Comparison of ENCODE assay signal across 10 cellular contexts in genomic region chr22:24482586-24482985, GRCh38. TPM values are rescaled to one million over a fixed set of nuclear protein-coding genes. Genes with fewer than 3 reads are reported as not detected.
DNase-seq lines count a peak whose midpoint lies in the region; TF ChIP-seq lines count a peak whose summit lies in the region.
"Had no signal": no experiment of that assay in that cellular context is flagged by ENCODE, and none has a peak within 500 bp of the region (broad histone marks: within the 10 kb centered on the region; RNA-seq: fewer than 3 reads in every experiment).

No MANE protein-coding gene starts in this region.

- peak; percentile 76 for DNase-seq in GM04503 (ENCODE audit: low read depth)
- DNase-seq in NCI-H2227 treated with DMSO at 0.1 percent for 48 hours (lab: John Stamatoyannopoulos, UW): peak; percentile 59
- peak; percentile 70 to 81 for DNase-seq in cardiac fibroblast (ENCODE audit: low read depth in 2 of 2)
- DNase-seq in osteoblast (ENCODE audit: insufficient read length, low spot score, missing footprints): no peak
- no peak for DNase-seq in activated naive CD4-positive, alpha-beta T cell treated with anti-CD3 and anti-CD28 coated beads, Interleukin-2, amount 10 ng/mL, durations not matched to agents 7 days and 5 days
- DNase-seq in T-helper 2 cell: no peak
- DNase-seq in hepatic stellate cell (ENCODE audit: low spot score): no peak
- no peak for DNase-seq in posterior cingulate gyrus
- DNase-seq: T-cell had no signal

- H3K4me2 ChIP-seq in osteoblast (ENCODE audit: insufficient read depth, low read length): peak overlapping the region; percentile 48

- CTCF ChIA-PET in activated naive CD4-positive, alpha-beta T cell treated with anti-CD3 and anti-CD28 coated beads, Interleukin-2, amount 10 ng/mL, durations not matched to agents 7 days and 5 days (lab: Charles Lee): interaction anchor here (2.1 kb wide), 1 partner anchor 9 kb away, joined by 12 read pairs; no protein-coding TSS in a partner anchor

- intact Hi-C loops in posterior cingulate gyrus (cut with DNase I): no loop called here

- H3K9me3 Mint-ChIP-seq in activated naive CD4-positive, alpha-beta T cell treated with anti-CD3 and anti-CD28 coated beads, Interleukin-2, amount 10 ng/mL, durations not matched to agents 7 days and 5 days: no peaks in the 10 kb centered on the region
- H3K9me3 Mint-ChIP-seq: T-cell had no signal

- peaks cover 31% of the 10 kb centered on the region for H3K4me1 ChIP-seq in osteoblast (ENCODE audit: insufficient read depth, low read length)

- no peaks in the 10 kb centered on the region for H3K27me3 ChIP-seq in osteoblast (ENCODE audit: insufficient read depth, low read length)

- H3K27ac ChIP-seq in osteoblast (ENCODE audit: low read depth, low read length): no peak overlapping the region

- H3K4me3 ChIP-seq in cardiac fibroblast (replicated peaks in 1 of 2; ENCODE audit: low read depth in 2 of 2, low read length in 2 of 2): no peak overlapping the region
- no peak overlapping the region for H3K4me3 ChIP-seq in osteoblast (ENCODE audit: insufficient read depth, low read length)
- H3K4me3 ChIP-seq: lung had no signal

- TF ChIP-seq CTCF in cardiac fibroblast (IDR thresholded peaks at IDR 0.05; ENCODE audit: low read depth, low read length): no peak
- no peak for TF ChIP-seq CTCF in osteoblast (IDR thresholded peaks at IDR 0.05; ENCODE audit: extremely low read depth, low read depth, low read length)

- H3K36me3 ChIP-seq in osteoblast (ENCODE audit: insufficient read depth, low read length): no peaks in the 10 kb centered on the region

- H3K27me3 Mint-ChIP-seq in activated naive CD4-positive, alpha-beta T cell treated with anti-CD3 and anti-CD28 coated beads, Interleukin-2, amount 10 ng/mL, durations not matched to agents 7 days and 5 days: peaks cover 11% of the 10 kb centered on the region
- H3K27me3 Mint-ChIP-seq: T-cell had no signal

- H3K27ac Mint-ChIP-seq in activated naive CD4-positive, alpha-beta T cell treated with anti-CD3 and anti-CD28 coated beads, Interleukin-2, amount 10 ng/mL, durations not matched to agents 7 days and 5 days: no peak overlapping the region

- no peak overlapping the region for H3K4me3 Mint-ChIP-seq in activated naive CD4-positive, alpha-beta T cell treated with anti-CD3 and anti-CD28 coated beads, Interleukin-2, amount 10 ng/mL, durations not matched to agents 7 days and 5 days
- H3K4me3 Mint-ChIP-seq: T-cell had no signal

- H2AFZ ChIP-seq in osteoblast (ENCODE audit: low read length): no peak overlapping the region

- peaks cover 7% of the 10 kb centered on the region for H3K4me1 Mint-ChIP-seq in activated naive CD4-positive, alpha-beta T cell treated with anti-CD3 and anti-CD28 coated beads, Interleukin-2, amount 10 ng/mL, durations not matched to agents 7 days and 5 days

- no peaks in the 10 kb centered on the region for H3K9me3 ChIP-seq in osteoblast (ENCODE audit: low read depth, low read length)

- H4K20me1 ChIP-seq in osteoblast (ENCODE audit: insufficient read depth, low read length): no peaks in the 10 kb centered on the region

- H3K79me2 ChIP-seq in osteoblast (ENCODE audit: insufficient read depth, low read length): no peaks in the 10 kb centered on the region

- H3K36me3 Mint-ChIP-seq in activated naive CD4-positive, alpha-beta T cell treated with anti-CD3 and anti-CD28 coated beads, Interleukin-2, amount 10 ng/mL, durations not matched to agents 7 days and 5 days: no peaks in the 10 kb centered on the region
- H3K36me3 Mint-ChIP-seq: T-cell had no signal

RNA-seq across cellular contexts. Expression of gene UPB1, which starts 12.5 kb away (rescaled TPM):
- total RNA-seq in osteoblast: under 0.01 TPM in 1 of 2 replicates, not detected in the other

RNA-seq across cellular contexts. Expression of gene ADORA2A, which starts 55.2 kb away (rescaled TPM):
- total RNA-seq in osteoblast: 0.72 and 1.2 TPM in 2 replicates

Comparison
In these comparisons a context has a peak if more than half of its experiments do, and no peak if none do; other contexts are left out.
1. DNase-seq: peak in GM04503 (single experiment), NCI-H2227 treated with DMSO at 0.1 percent for 48 hours (single experiment) and cardiac fibroblast (2 of 2); none in osteoblast (single experiment), activated naive CD4-positive, alpha-beta T cell treated with anti-CD3 and anti-CD28 coated beads, Interleukin-2, amount 10 ng/mL, durations not matched to agents 7 days and 5 days (single experiment), T-helper 2 cell (0 of 5), hepatic stellate cell (single experiment) and posterior cingulate gyrus (0 of 10).